In genomic region chr10:58853668-58854067, GRCh38 we compare ENCODE assay signal across 29 cellular contexts.
"Had no signal": no experiment of that assay in that cellular context is flagged by ENCODE, and none has a peak within 500 bp of the region (broad histone marks: within the 10 kb centered on the region; RNA-seq: fewer than 3 reads in every experiment).

No MANE protein-coding gene starts in this region.

- H3K36me3 ChIP-seq: ascending aorta, cardiac muscle cell, neural progenitor cell, upper lobe of left lung, vagina had no signal

- H3K9me3 ChIP-seq: ascending aorta, upper lobe of left lung, vagina had no signal

- H2AFZ ChIP-seq: neural progenitor cell had no signal

- DNase-seq: activated CD4-positive, alpha-beta memory T cell treated with anti-CD3 and anti-CD28 coated beads for 36 hours; activated CD4-positive, alpha-beta T cell treated with anti-CD3 and anti-CD28 coated beads, Interleukin-2, amount 10 ng/mL, durations not matched to agents 24 days and 14 days; activated CD8-positive, alpha-beta memory T cell treated with anti-CD3 and anti-CD28 coated beads, Interleukin-2, amount 50 U/mL, for 4 hours; activated gamma-delta T cell; activated naive CD4-positive, alpha-beta T cell treated with anti-CD3 and anti-CD28 coated beads, Interleukin-2, amount 10 ng/mL, durations not matched to agents 7 days and 5 days; activated naive CD8-positive, alpha-beta T cell treated with anti-CD3 and anti-CD28 coated beads, Interleukin-2, amount 10 ng/mL, durations not matched to agents 7 days and 5 days; activated T-cell treated with anti-CD3 and anti-CD28 coated beads, Interleukin-2, amount 50 U/mL, for 1 hour; dorsolateral prefrontal cortex; effector memory CD4-positive, alpha-beta T cell; islet precursor cell; midbrain; natural killer cell; occipital lobe; posterior cingulate gyrus; stimulated activated CD4-positive, alpha-beta T cell treated with anti-CD3 and anti-CD28 coated beads, Interleukin-1b, Interleukin-23, amount 100 ng/mL, for 48 hours; stimulated activated CD4-positive, alpha-beta T cell treated with anti-CD3 and anti-CD28 coated beads, Interleukin-4, amount 100 ng/mL, for 4 hours; stimulated activated CD8-positive, alpha-beta memory T cell treated with anti-CD3 and anti-CD28 coated beads, Interleukin-4, amount 100 ng/mL, for 48 hours; stimulated activated naive CD8-positive, alpha-beta T cell treated with anti-CD3 and anti-CD28 coated beads, Interleukin-15, amount 100 ng/mL, for 72 hours; substantia nigra; T-helper 9 cell; upper lobe of left lung had no signal

- H3K27me3 ChIP-seq: ascending aorta, cardiac muscle cell, dorsolateral prefrontal cortex, neural progenitor cell, upper lobe of left lung, vagina had no signal

- H3K27ac ChIP-seq: ascending aorta, cardiac muscle cell, coronary artery, dorsolateral prefrontal cortex, neural progenitor cell, upper lobe of left lung, vagina, VCaP had no signal

- H3K4me3 ChIP-seq: ascending aorta, cardiac muscle cell, coronary artery, dorsolateral prefrontal cortex, neural progenitor cell, smooth muscle cell, upper lobe of left lung, vagina had no signal

- H3K4me2 ChIP-seq: neural progenitor cell, smooth muscle cell had no signal

- ATAC-seq: natural killer cell; sciatic nerve; stimulated activated naive CD8-positive, alpha-beta T cell treated with anti-CD3 and anti-CD28 coated beads, Interleukin-15, amount 100 ng/mL, for 72 hours had no signal

- H3K4me1 ChIP-seq: vagina had no signal
